ENCODE assay signal across 22 cellular contexts in genomic region chr3:13042932-13043275, GRCh38. TPM values are rescaled to one million over a fixed set of nuclear protein-coding genes. Genes with fewer than 3 reads are reported as not detected.
DNase-seq lines count a peak whose midpoint lies in the region; ATAC-seq and TF ChIP-seq lines count a peak whose summit lies in the region.
"Had no signal": no experiment of that assay in that cellular context is flagged by ENCODE, and none has a peak within 500 bp of the region (broad histone marks: within the 10 kb centered on the region; RNA-seq: fewer than 3 reads in every experiment).

No MANE protein-coding gene starts in this region.

- no peaks in the 10 kb centered on the region for H3K9me3 ChIP-seq in right cardiac atrium (ENCODE audit: control insufficient read depth, low read length)
- no peaks in the 10 kb centered on the region for H3K9me3 ChIP-seq in left ventricle myocardium inferior (replicated peaks)
- H3K9me3 ChIP-seq in tibial artery = no peaks in the 10 kb centered on the region
- H3K9me3 ChIP-seq: spleen, testis, vagina had no signal

- H3K4me3 Mint-ChIP-seq in brain = peak overlapping the region; percentile 56 to 79 (median 77)
- H3K4me3 Mint-ChIP-seq in memory B cell = no peak overlapping the region
- H3K4me3 Mint-ChIP-seq: activated naive CD8-positive, alpha-beta T cell treated with anti-CD3 and anti-CD28 coated beads, Interleukin-2, amount 50 U/mL, for 24 hours; H9; stimulated activated naive B cell treated with anti-CD40 and anti-IgM and Interleukin-4, amounts not matched to agents 10 μg/mL and 1 μg/mL and 100 μg/mL, for 72 hours had no signal

- H3K27ac ChIP-seq in right cardiac atrium (ENCODE audit: low read length) = no peak overlapping the region
- no peak overlapping the region for H3K27ac ChIP-seq in left ventricle myocardium inferior (replicated peaks)
- no peak overlapping the region for H3K27ac ChIP-seq in tibial artery
- H3K27ac ChIP-seq: spleen, testis, vagina had no signal

- no peak overlapping the region for H3K4me3 ChIP-seq in right cardiac atrium (ENCODE audit: low read length)
- no peak overlapping the region for H3K4me3 ChIP-seq in left ventricle myocardium inferior
- H3K4me3 ChIP-seq in tibial artery = no peak overlapping the region
- H3K4me3 ChIP-seq: lung, spleen, testis, vagina had no signal

- H3K36me3 ChIP-seq in left ventricle myocardium inferior (no peaks in the 10 kb centered on the region), tibial artery (no peaks in the 10 kb centered on the region)
- H3K36me3 ChIP-seq: vagina had no signal

- peak in 2 of 3 donors; percentile 28 to 29 for DNase-seq in right cardiac atrium
- no peak for DNase-seq in left ventricle myocardium inferior
- DNase-seq in memory B cell (ENCODE audit: low spot score in 2 of 2) = no peak
- no peak for DNase-seq in OCI-M2 (lab: John Stamatoyannopoulos, UW; ENCODE audit: unreplicated experiment)
- no peak for DNase-seq in NCI-H2196 (lab: John Stamatoyannopoulos, UW; ENCODE audit: unreplicated experiment)
- no peak for DNase-seq in tibial artery
- no peak for DNase-seq in central memory CD4-positive, alpha-beta T cell
- DNase-seq: activated gamma-delta T cell; activated naive CD8-positive, alpha-beta T cell treated with anti-CD3 and anti-CD28 coated beads, Interleukin-2, amount 50 U/mL, for 24 hours; activated T-cell treated with anti-CD3 and anti-CD28 coated beads, Interleukin-2, amount 50 U/mL, for 1 hour; cortex of kidney; H9; NCI-H1930; occipital lobe; Right ventricle myocardium superior; spleen; stimulated activated CD4-positive, alpha-beta T cell treated with anti-CD3 and anti-CD28 coated beads, Interleukin-2, amount 100 ng/mL, for 48 hours; stimulated activated naive B cell treated with anti-CD40 and anti-IgM and Interleukin-4, amounts not matched to agents 10 μg/mL and 1 μg/mL and 100 μg/mL, for 72 hours had no signal

- no peaks in the 10 kb centered on the region for H3K4me1 ChIP-seq in right cardiac atrium (ENCODE audit: control insufficient read depth, insufficient read depth, low read length)
- H3K4me1 ChIP-seq in left ventricle myocardium inferior = peaks cover 12% of the 10 kb centered on the region
- H3K4me1 ChIP-seq in tibial artery = no peaks in the 10 kb centered on the region
- H3K4me1 ChIP-seq: vagina had no signal

- H3K9me3 Mint-ChIP-seq in brain (no peaks in the 10 kb centered on the region), memory B cell (no peaks in the 10 kb centered on the region)
- H3K9me3 Mint-ChIP-seq: activated naive CD8-positive, alpha-beta T cell treated with anti-CD3 and anti-CD28 coated beads, Interleukin-2, amount 50 U/mL, for 24 hours; H9; stimulated activated naive B cell treated with anti-CD40 and anti-IgM and Interleukin-4, amounts not matched to agents 10 μg/mL and 1 μg/mL and 100 μg/mL, for 72 hours had no signal

- H3K27ac Mint-ChIP-seq in brain (peak overlapping the region; percentile 75 to 97 (median 93)), memory B cell (peak overlapping the region; percentile 76)
- H3K27ac Mint-ChIP-seq: activated naive CD8-positive, alpha-beta T cell treated with anti-CD3 and anti-CD28 coated beads, Interleukin-2, amount 50 U/mL, for 24 hours; stimulated activated naive B cell treated with anti-CD40 and anti-IgM and Interleukin-4, amounts not matched to agents 10 μg/mL and 1 μg/mL and 100 μg/mL, for 72 hours had no signal

- H3K27me3 Mint-ChIP-seq in brain (no peaks in the 10 kb centered on the region), memory B cell (no peaks in the 10 kb centered on the region)
- H3K27me3 Mint-ChIP-seq: activated naive CD8-positive, alpha-beta T cell treated with anti-CD3 and anti-CD28 coated beads, Interleukin-2, amount 50 U/mL, for 24 hours; stimulated activated naive B cell treated with anti-CD40 and anti-IgM and Interleukin-4, amounts not matched to agents 10 μg/mL and 1 μg/mL and 100 μg/mL, for 72 hours had no signal

- WGBS in right cardiac atrium = 81% methylated on average over 15 of the region's 15 CpGs

- H3K36me3 Mint-ChIP-seq in brain = no peaks in the 10 kb centered on the region
- H3K36me3 Mint-ChIP-seq in memory B cell = peaks cover 2% of the 10 kb centered on the region

- intact Hi-C loops in right cardiac atrium (cut with DNase I) = no loop called here
- intact Hi-C loops in left ventricle myocardium inferior (cut with micrococcal nuclease) = no loop called here
- intact Hi-C loops in tibial artery (cut with DNase I; ENCODE audit: low total_unique reads) = no loop called here

- ATAC-seq in right cardiac atrium (no peak), memory B cell (ENCODE audit: low read depth) (no peak)
- ATAC-seq: activated naive CD8-positive, alpha-beta T cell treated with anti-CD3 and anti-CD28 coated beads, Interleukin-2, amount 50 U/mL, for 24 hours; stimulated activated naive B cell treated with anti-CD40 and anti-IgM and Interleukin-4, amounts not matched to agents 10 μg/mL and 1 μg/mL and 100 μg/mL, for 72 hours had no signal

- peaks cover 99% of the 10 kb centered on the region for H3K4me1 Mint-ChIP-seq in brain
- H3K4me1 Mint-ChIP-seq in memory B cell = peaks cover 38% of the 10 kb centered on the region

- no peak for TF ChIP-seq CTCF in left ventricle myocardium inferior (IDR thresholded peaks at IDR 0.05; ENCODE audit: borderline replicate concordance)
- TF ChIP-seq CTCF in brain (conservative IDR thresholded peaks at IDR 0.05) = no peak
- no peak for TF ChIP-seq CTCF in tibial artery (IDR thresholded peaks at IDR 0.05)

- H3K27me3 ChIP-seq in right cardiac atrium (ENCODE audit: control insufficient read depth, insufficient read depth) = no peaks in the 10 kb centered on the region
- no peaks in the 10 kb centered on the region for H3K27me3 ChIP-seq in left ventricle myocardium inferior (ENCODE audit: low read depth)
- no peaks in the 10 kb centered on the region for H3K27me3 ChIP-seq in tibial artery
- H3K27me3 ChIP-seq: spleen, testis, vagina had no signal

RNA-seq across cellular contexts. Expression of gene IQSEC1, which starts 30.3 kb away (rescaled TPM):
- total RNA-seq in right cardiac atrium (10 to 100 TPM; 51.4 to 72.6 (median 66.4) TPM), left ventricle myocardium inferior (78.6 TPM)
- polyA plus RNA-seq in right cardiac atrium (31.1 TPM), brain (ENCODE audit: insufficient read depth, low read depth, low replicate concordance) (34.7 TPM)

Comparison
In these comparisons a context has a peak if more than half of its experiments do, and no peak if none do; other contexts are left out.
1. DNase-seq: peak in right cardiac atrium (2 of 3); none in left ventricle myocardium inferior (single experiment), memory B cell (0 of 2), OCI-M2 (single experiment), NCI-H2196 (single experiment), tibial artery (0 of 2) and central memory CD4-positive, alpha-beta T cell (single experiment).